In the genomic region with DNA sequence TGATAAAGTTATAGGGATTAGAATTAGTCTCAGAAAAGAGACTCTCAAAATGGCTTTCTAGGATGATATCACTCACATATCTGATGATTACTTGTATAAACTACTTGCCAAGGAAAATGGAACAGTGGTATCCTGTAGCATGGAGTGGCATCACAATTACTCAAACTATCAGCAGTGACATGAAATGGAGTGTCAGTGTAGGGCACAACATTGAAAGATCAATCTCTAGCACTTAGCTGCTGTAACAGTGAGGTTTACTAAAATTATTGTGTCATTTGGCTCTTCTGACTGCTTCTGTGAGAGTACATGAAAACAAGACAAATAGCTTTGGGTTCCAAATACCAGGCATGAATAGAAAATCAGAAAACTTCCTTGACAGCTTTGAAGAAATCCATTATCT, we compare ENCODE assay signal across 37 cellular contexts.
"Had no signal": no experiment of that assay in that cellular context is flagged by ENCODE, and none has a peak within 500 bp of the region (broad histone marks: within the 10 kb centered on the region; RNA-seq: fewer than 3 reads in every experiment).

No MANE protein-coding gene starts in this region.

- H3K27ac Mint-ChIP-seq: activated naive CD4-positive, alpha-beta T cell treated with anti-CD3 and anti-CD28 coated beads for 36 hours; activated naive CD4-positive, alpha-beta T cell treated with anti-CD3 and anti-CD28 coated beads, Interleukin-2, amount 10 ng/mL, durations not matched to agents 7 days and 5 days; activated naive CD4-positive, alpha-beta T cell treated with anti-CD3 and anti-CD28 coated beads, Interleukin-2, amount 50 U/mL, for 24 hours; activated naive CD4-positive, alpha-beta T cell treated with anti-CD3 and anti-CD28 coated beads, Interleukin-2, amount 50 U/mL, for 72 hours; activated naive CD8-positive, alpha-beta T cell; activated naive CD8-positive, alpha-beta T cell treated with anti-CD3 and anti-CD28 coated beads for 36 hours; activated naive CD8-positive, alpha-beta T cell treated with anti-CD3 and anti-CD28 coated beads, Interleukin-2, amount 10 ng/mL, durations not matched to agents 7 days and 5 days; activated naive CD8-positive, alpha-beta T cell treated with anti-CD3 and anti-CD28 coated beads, Interleukin-2, amount 50 U/mL, for 24 hours; activated T-cell treated with anti-CD3 and anti-CD28 coated beads, Interleukin-2, amount 50 U/mL, for 24 hours; activated T-helper 1 cell treated with anti-CD3 and anti-CD28 coated beads, Interleukin-12 subunit alpha, Interleukin-12 subunit beta, Interleukin-2, Interleukin-4 antibody, amounts not matched to agents 30 ng/mL and 10 ng/mL and 1 ng/mL, durations not matched to agents 14 hours and 24 hours and 36 hours; activated T-helper 17 cell treated with anti-CD3 and anti-CD28 coated beads, Interleukin-2, amount 50 U/mL, for 72 hours; activated T-helper 2 cell treated with anti-CD3 and anti-CD28 coated beads, Interferon-gamma antibody, Interleukin-2, Interleukin-4, amounts not matched to agents 10 μg/mL and 5 μg/mL and 100 μg/mL, durations not matched to agents 14 hours and 24 hours and 36 hours; brain had no signal

- H3K9me3 ChIP-seq: ascending aorta, body of pancreas, breast epithelium had no signal

- H3K4me3 ChIP-seq: ascending aorta, body of pancreas, breast epithelium, cardiac muscle cell had no signal

- H3K27ac ChIP-seq: ascending aorta, body of pancreas, brain microvascular endothelial cell, breast epithelium, cardiac muscle cell had no signal

- DNase-seq: activated effector memory CD4-positive, alpha-beta T cell treated with anti-CD3 and anti-CD28 coated beads, Interleukin-2, amount 50 U/mL, for 16 hours; activated effector memory CD4-positive, alpha-beta T cell treated with Interleukin-2 at 50 U/mL for 16 hours; activated gamma-delta T cell; activated gamma-delta T cell treated with Interleukin-2 at 50 U/mL for 16 hours; activated naive CD4-positive, alpha-beta T cell; activated naive CD4-positive, alpha-beta T cell treated with anti-CD3 and anti-CD28 coated beads for 36 hours; activated naive CD4-positive, alpha-beta T cell treated with anti-CD3 and anti-CD28 coated beads, Interleukin-2, amount 10 ng/mL, durations not matched to agents 7 days and 5 days; activated naive CD4-positive, alpha-beta T cell treated with anti-CD3 and anti-CD28 coated beads, Interleukin-2, amount 50 U/mL, for 16 hours; activated naive CD4-positive, alpha-beta T cell treated with Interleukin-2 at 50 U/mL for 16 hours; activated naive CD8-positive, alpha-beta T cell treated with anti-CD3 and anti-CD28 coated beads for 36 hours; activated naive CD8-positive, alpha-beta T cell treated with anti-CD3 and anti-CD28 coated beads, Interleukin-2, amount 10 ng/mL, durations not matched to agents 7 days and 5 days; activated naive CD8-positive, alpha-beta T cell treated with anti-CD3 and anti-CD28 coated beads, Interleukin-2, amount 50 U/mL, for 24 hours; activated T-cell treated with anti-CD3 and anti-CD28 coated beads, Interleukin-2, amount 50 U/mL, for 1 hour; activated T-cell treated with anti-CD3 and anti-CD28 coated beads, Interleukin-2, amount 50 U/mL, for 24 hours; activated T-cell treated with anti-CD3 and anti-CD28 coated beads, Interleukin-2, amount 50 U/mL, for 4 hours; activated T-cell treated with anti-CD3 and anti-CD28 coated beads, Interleukin-2, amount 50 U/mL, for 48 hours; activated T-cell treated with anti-CD3 and anti-CD28 coated beads, Interleukin-2, amount 50 U/mL, for 72 hours; amniotic stem cell; amygdala; anterior cingulate cortex; aorta; body of pancreas; brain microvascular endothelial cell; caudate nucleus; central memory CD4-positive, alpha-beta T cell; cerebellar nuclear complex had no signal

- H3K4me3 Mint-ChIP-seq: activated naive CD4-positive, alpha-beta T cell treated with anti-CD3 and anti-CD28 coated beads for 36 hours; activated naive CD4-positive, alpha-beta T cell treated with anti-CD3 and anti-CD28 coated beads, Interleukin-2, amount 10 ng/mL, durations not matched to agents 7 days and 5 days; activated naive CD4-positive, alpha-beta T cell treated with anti-CD3 and anti-CD28 coated beads, Interleukin-2, amount 50 U/mL, for 24 hours; activated naive CD8-positive, alpha-beta T cell; activated naive CD8-positive, alpha-beta T cell treated with anti-CD3 and anti-CD28 coated beads for 36 hours; activated naive CD8-positive, alpha-beta T cell treated with anti-CD3 and anti-CD28 coated beads, Interleukin-2, amount 10 ng/mL, durations not matched to agents 7 days and 5 days; activated naive CD8-positive, alpha-beta T cell treated with anti-CD3 and anti-CD28 coated beads, Interleukin-2, amount 50 U/mL, for 24 hours; activated T-cell treated with anti-CD3 and anti-CD28 coated beads, Interleukin-2, amount 50 U/mL, for 24 hours; activated T-cell treated with anti-CD3 and anti-CD28 coated beads, Interleukin-2, amount 50 U/mL, for 4 hours; activated T-cell treated with anti-CD3 and anti-CD28 coated beads, Interleukin-2, amount 50 U/mL, for 72 hours; activated T-helper 1 cell treated with anti-CD3 and anti-CD28 coated beads, Interleukin-12 subunit alpha, Interleukin-12 subunit beta, Interleukin-2, Interleukin-4 antibody, amounts not matched to agents 30 ng/mL and 10 ng/mL and 1 ng/mL, durations not matched to agents 14 hours and 24 hours and 36 hours; activated T-helper 17 cell treated with anti-CD3 and anti-CD28 coated beads, Interleukin-2, amount 50 U/mL, for 72 hours; brain; central memory CD8-positive, alpha-beta T cell had no signal

- ATAC-seq: activated naive CD4-positive, alpha-beta T cell treated with anti-CD3 and anti-CD28 coated beads, Interleukin-2, amount 50 U/mL, for 72 hours; activated naive CD8-positive, alpha-beta T cell treated with anti-CD3 and anti-CD28 coated beads, Interleukin-2, amount 50 U/mL, for 24 hours; activated T-cell treated with anti-CD3 and anti-CD28 coated beads, Interleukin-2, amount 50 U/mL, for 4 hours; activated T-cell treated with anti-CD3 and anti-CD28 coated beads, Interleukin-2, amount 50 U/mL, for 72 hours; activated T-helper 17 cell treated with anti-CD3 and anti-CD28 coated beads, Interleukin-2, amount 50 U/mL, for 72 hours; body of pancreas had no signal

- H3K27me3 Mint-ChIP-seq: activated naive CD4-positive, alpha-beta T cell treated with anti-CD3 and anti-CD28 coated beads, Interleukin-2, amount 50 U/mL, for 24 hours; activated naive CD8-positive, alpha-beta T cell; activated naive CD8-positive, alpha-beta T cell treated with anti-CD3 and anti-CD28 coated beads for 36 hours; activated naive CD8-positive, alpha-beta T cell treated with anti-CD3 and anti-CD28 coated beads, Interleukin-2, amount 10 ng/mL, durations not matched to agents 7 days and 5 days; activated naive CD8-positive, alpha-beta T cell treated with anti-CD3 and anti-CD28 coated beads, Interleukin-2, amount 50 U/mL, for 24 hours; activated T-cell treated with anti-CD3 and anti-CD28 coated beads, Interleukin-2, amount 50 U/mL, for 24 hours; activated T-helper 17 cell treated with anti-CD3 and anti-CD28 coated beads, Interleukin-2, amount 50 U/mL, for 72 hours; central memory CD8-positive, alpha-beta T cell had no signal

- H3K9me3 Mint-ChIP-seq: activated naive CD4-positive, alpha-beta T cell treated with anti-CD3 and anti-CD28 coated beads, Interleukin-2, amount 10 ng/mL, durations not matched to agents 7 days and 5 days; activated naive CD4-positive, alpha-beta T cell treated with anti-CD3 and anti-CD28 coated beads, Interleukin-2, amount 50 U/mL, for 24 hours; activated T-cell treated with anti-CD3 and anti-CD28 coated beads, Interleukin-2, amount 50 U/mL, for 4 hours; activated T-helper 1 cell treated with anti-CD3 and anti-CD28 coated beads, Interleukin-12 subunit alpha, Interleukin-12 subunit beta, Interleukin-2, Interleukin-4 antibody, amounts not matched to agents 30 ng/mL and 10 ng/mL and 1 ng/mL, durations not matched to agents 14 hours and 24 hours and 36 hours; activated T-helper 17 cell treated with anti-CD3 and anti-CD28 coated beads, Interleukin-2, amount 50 U/mL, for 72 hours; activated T-helper 2 cell treated with anti-CD3 and anti-CD28 coated beads, Interferon-gamma antibody, Interleukin-2, Interleukin-4, amounts not matched to agents 10 μg/mL and 5 μg/mL and 100 μg/mL, durations not matched to agents 14 hours and 24 hours and 36 hours; central memory CD8-positive, alpha-beta T cell had no signal

- H3K36me3 ChIP-seq: ascending aorta, brain microvascular endothelial cell, breast epithelium, cardiac muscle cell had no signal

- H3K4me1 ChIP-seq: ascending aorta, breast epithelium had no signal

- H3K27me3 ChIP-seq: ascending aorta, body of pancreas, brain microvascular endothelial cell, breast epithelium had no signal
